In the genomic region with DNA sequence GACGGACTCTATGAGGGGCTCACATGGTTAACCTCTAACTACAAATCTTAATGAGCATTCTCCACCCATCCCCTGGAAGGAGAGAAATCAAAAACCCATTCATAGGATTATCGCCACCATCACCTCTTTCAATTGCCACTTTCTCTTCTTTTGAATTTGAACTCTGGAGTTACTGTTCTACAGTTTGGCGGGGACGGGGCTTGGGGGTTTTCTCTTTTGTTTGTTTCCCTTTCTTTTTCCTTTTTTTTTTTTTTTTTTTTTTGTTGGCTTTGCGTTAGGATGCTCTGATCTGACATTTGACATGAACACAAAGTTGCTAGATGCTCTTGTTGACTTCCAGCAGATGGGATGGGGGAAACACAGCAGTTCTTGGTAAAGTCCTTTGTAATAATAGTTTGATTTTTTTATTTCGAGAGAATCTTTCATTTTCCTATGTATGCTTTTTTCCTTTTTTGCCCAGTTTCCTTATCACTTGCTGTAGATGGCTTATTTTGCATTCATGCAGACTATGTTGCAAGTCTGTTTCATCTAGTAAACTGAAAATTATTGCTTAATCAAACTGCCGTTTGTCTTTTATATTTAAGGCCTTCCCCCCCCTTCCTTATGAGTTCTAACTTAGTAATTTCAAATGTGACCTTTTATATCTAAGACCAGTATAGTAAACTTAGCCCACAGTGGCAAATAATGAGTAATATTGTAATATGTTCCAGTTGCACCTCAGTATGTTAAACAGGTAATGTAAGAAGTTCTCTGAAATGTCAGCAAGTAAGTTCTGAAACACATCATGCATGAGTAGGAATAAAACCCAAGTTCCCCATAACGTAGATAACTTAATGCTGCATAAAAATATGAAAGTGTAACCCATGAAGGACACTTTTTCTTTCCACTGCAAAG, we compare ENCODE assay signal across 1 cellular context.
TF ChIP-seq lines count a peak whose summit lies in the region.

No MANE protein-coding gene starts in this region.

TF ChIP-seq in A549, 52 proteins besides CTCF, POLR2A, EP300 and RAD21:
- peak; percentile 20 to 45; a peak in 2 of 4 replicates for TF ChIP-seq CEBPB (IDR thresholded peaks at IDR 0.05)
